Comparison of ENCODE assay signal across 31 cellular contexts in the genomic region with DNA sequence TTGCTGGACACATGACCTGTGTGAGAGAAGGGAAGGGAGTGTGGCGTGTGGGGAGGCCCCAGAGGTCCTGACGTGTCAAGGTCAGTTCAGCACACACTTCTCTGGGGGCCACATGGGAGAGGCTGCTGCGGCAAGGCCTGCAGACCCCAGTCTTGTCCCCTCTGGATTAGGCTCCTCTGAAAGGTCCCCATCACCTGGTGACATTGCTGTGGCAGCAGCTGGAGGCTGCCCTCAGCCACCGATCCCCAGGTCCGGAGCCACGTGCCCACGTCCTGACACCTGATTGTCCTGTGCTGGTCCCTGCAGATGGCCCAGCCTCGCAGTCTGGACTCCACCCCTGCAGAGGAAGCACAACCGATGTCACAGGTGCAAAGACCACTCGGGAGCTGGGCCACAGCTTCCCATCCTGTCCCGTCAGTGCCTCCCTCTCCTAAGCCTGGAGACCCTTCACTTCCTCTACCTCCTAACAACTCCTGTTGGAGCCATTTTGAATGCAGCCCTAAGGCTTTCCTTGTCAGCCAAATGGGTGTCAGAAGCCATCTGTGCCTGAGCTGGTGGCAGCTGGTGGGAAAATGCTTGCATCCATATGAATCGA.
"Had no signal": no experiment of that assay in that cellular context is flagged by ENCODE, and none has a peak within 500 bp of the region (broad histone marks: within the 10 kb centered on the region; RNA-seq: fewer than 3 reads in every experiment).

No MANE protein-coding gene starts in this region.

- H3K4me3 ChIP-seq: body of pancreas, heart left ventricle, pancreas, psoas muscle, suprapubic skin, tibial nerve had no signal

- H3K4me1 Mint-ChIP-seq: activated B cell treated with CpG ODN at 0.5 μM for 24 hours; activated CD8-positive, alpha-beta memory T cell treated with anti-CD3 and anti-CD28 coated beads, Interleukin-2, amount 10 ng/mL, durations not matched to agents 7 days and 5 days had no signal

- H3K36me3 Mint-ChIP-seq: activated CD8-positive, alpha-beta memory T cell treated with anti-CD3 and anti-CD28 coated beads, Interleukin-2, amount 10 ng/mL, durations not matched to agents 7 days and 5 days had no signal

- H3K27me3 ChIP-seq: body of pancreas, pancreas, suprapubic skin had no signal

- H3K27me3 Mint-ChIP-seq: activated B cell treated with CpG ODN at 0.5 μM for 24 hours; activated CD8-positive, alpha-beta memory T cell treated with anti-CD3 and anti-CD28 coated beads, Interleukin-2, amount 10 ng/mL, durations not matched to agents 7 days and 5 days; activated naive CD8-positive, alpha-beta T cell; naive thymus-derived CD8-positive, alpha-beta T cell had no signal

- ATAC-seq: activated CD8-positive, alpha-beta memory T cell treated with anti-CD3 and anti-CD28 coated beads, Interleukin-2, amount 10 ng/mL, durations not matched to agents 7 days and 5 days; activated CD8-positive, alpha-beta T cell treated with anti-CD3 and anti-CD28 coated beads, Interleukin-2, amount 10 ng/mL, durations not matched to agents 7 days and 5 days; body of pancreas; effector memory CD8-positive, alpha-beta T cell; left colon; naive thymus-derived CD8-positive, alpha-beta T cell; pancreas had no signal

- H3K4me1 ChIP-seq: heart left ventricle, psoas muscle, suprapubic skin had no signal

- H3K4me3 Mint-ChIP-seq: activated B cell treated with CpG ODN at 0.5 μM for 24 hours; activated CD8-positive, alpha-beta memory T cell treated with anti-CD3 and anti-CD28 coated beads, Interleukin-2, amount 10 ng/mL, durations not matched to agents 7 days and 5 days; activated CD8-positive, alpha-beta T cell treated with anti-CD3 and anti-CD28 coated beads, Interleukin-2, amount 10 ng/mL, durations not matched to agents 7 days and 5 days; activated naive CD8-positive, alpha-beta T cell; effector memory CD8-positive, alpha-beta T cell; immature natural killer cell; memory B cell; naive thymus-derived CD8-positive, alpha-beta T cell; neural crest cell had no signal

- FAIRE-seq: endothelial cell of umbilical vein, kidney, pancreas had no signal

- H3K9me3 Mint-ChIP-seq: activated B cell treated with CpG ODN at 0.5 μM for 24 hours; activated T-helper 2 cell treated with anti-CD3 and anti-CD28 coated beads, Interferon-gamma antibody, Interleukin-2, Interleukin-4, amounts not matched to agents 10 μg/mL and 5 μg/mL and 100 μg/mL, durations not matched to agents 14 hours and 24 hours and 36 hours; effector memory CD8-positive, alpha-beta T cell; immature natural killer cell; memory B cell; naive thymus-derived CD8-positive, alpha-beta T cell; neural crest cell had no signal

- H3K27ac ChIP-seq: body of pancreas, heart left ventricle, pancreas, psoas muscle, suprapubic skin, tibial nerve had no signal

- DNase-seq: activated B cell treated with CpG ODN at 0.5 μM for 24 hours; activated CD4-positive, alpha-beta T cell treated with anti-CD3 and anti-CD28 coated beads, Interleukin-2, amount 50 U/mL, for 1 hour; activated CD8-positive, alpha-beta memory T cell treated with anti-CD3 and anti-CD28 coated beads, Interleukin-2, amount 10 ng/mL, durations not matched to agents 7 days and 5 days; activated CD8-positive, alpha-beta T cell treated with anti-CD3 and anti-CD28 coated beads, Interleukin-2, amount 10 ng/mL, durations not matched to agents 7 days and 5 days; activated naive CD4-positive, alpha-beta T cell treated with Interleukin-2 at 50 U/mL for 16 hours; activated T-cell treated with anti-CD3 and anti-CD28 coated beads, Interleukin-2, amount 50 U/mL, for 48 hours; anterior cingulate cortex; body of pancreas; caudate nucleus; cortex of kidney; effector memory CD8-positive, alpha-beta T cell; foreskin fibroblast; heart left ventricle; hypothalamus; immature natural killer cell; kidney; left colon; midbrain; naive thymus-derived CD8-positive, alpha-beta T cell; nucleus accumbens; pancreas; psoas muscle; stimulated activated naive CD4-positive, alpha-beta T cell; T-helper 2 cell had no signal

- H3K27ac Mint-ChIP-seq: activated B cell treated with CpG ODN at 0.5 μM for 24 hours; activated CD8-positive, alpha-beta memory T cell treated with anti-CD3 and anti-CD28 coated beads, Interleukin-2, amount 10 ng/mL, durations not matched to agents 7 days and 5 days; activated CD8-positive, alpha-beta T cell treated with anti-CD3 and anti-CD28 coated beads, Interleukin-2, amount 10 ng/mL, durations not matched to agents 7 days and 5 days; activated naive CD8-positive, alpha-beta T cell; activated T-helper 2 cell treated with anti-CD3 and anti-CD28 coated beads, Interferon-gamma antibody, Interleukin-2, Interleukin-4, amounts not matched to agents 10 μg/mL and 5 μg/mL and 100 μg/mL, durations not matched to agents 14 hours and 24 hours and 36 hours; effector memory CD8-positive, alpha-beta T cell; immature natural killer cell; memory B cell had no signal

- H3K9me3 ChIP-seq: body of pancreas, heart left ventricle, pancreas, psoas muscle, suprapubic skin, tibial nerve had no signal
